ENCODE assay signal across 1 cellular context in the genomic region with DNA sequence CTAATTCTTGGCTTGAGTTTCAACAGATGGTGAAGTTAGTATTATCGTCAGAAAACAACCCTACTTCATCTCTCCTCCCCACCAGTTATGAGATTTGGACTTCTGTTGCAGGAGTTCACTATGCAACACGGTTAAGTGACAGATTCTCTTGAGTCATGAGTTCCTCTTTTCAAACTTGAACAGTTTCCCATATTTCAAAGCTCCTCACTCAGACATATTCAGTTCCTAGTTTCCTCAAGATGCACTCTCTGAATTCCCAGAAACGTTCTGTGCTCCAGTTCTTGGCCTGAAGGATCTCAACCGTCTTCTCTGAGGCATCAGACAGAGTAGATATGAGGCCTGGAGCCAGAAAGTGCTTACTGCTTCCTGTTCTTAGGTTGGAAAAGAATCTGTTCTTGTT.
TF ChIP-seq lines count a peak whose summit lies in the region.

No MANE protein-coding gene starts in this region.

TF ChIP-seq in IMR-90, 13 proteins besides CTCF, POLR2A, EP300 and RAD21 (continued from another document):
- no peak for TF ChIP-seq CHD1 (IDR thresholded peaks at IDR 0.05; ENCODE audit: low read depth, low read length)
- no peak for TF ChIP-seq BHLHE40 (IDR thresholded peaks at IDR 0.05; ENCODE audit: low read depth, low read length)
- TF ChIP-seq MAZ (IDR thresholded peaks at IDR 0.05; ENCODE audit: borderline replicate concordance, low read depth, low read length), result no peak
- TF ChIP-seq, protein P1, sequence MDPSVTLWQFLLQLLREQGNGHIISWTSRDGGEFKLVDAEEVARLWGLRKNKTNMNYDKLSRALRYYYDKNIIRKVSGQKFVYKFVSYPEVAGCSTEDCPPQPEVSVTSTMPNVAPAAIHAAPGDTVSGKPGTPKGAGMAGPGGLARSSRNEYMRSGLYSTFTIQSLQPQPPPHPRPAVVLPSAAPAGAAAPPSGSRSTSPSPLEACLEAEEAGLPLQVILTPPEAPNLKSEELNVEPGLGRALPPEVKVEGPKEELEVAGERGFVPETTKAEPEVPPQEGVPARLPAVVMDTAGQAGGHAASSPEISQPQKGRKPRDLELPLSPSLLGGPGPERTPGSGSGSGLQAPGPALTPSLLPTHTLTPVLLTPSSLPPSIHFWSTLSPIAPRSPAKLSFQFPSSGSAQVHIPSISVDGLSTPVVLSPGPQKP (IDR thresholded peaks at IDR 0.05; ENCODE audit: borderline replicate concordance, low read depth, low read length), result no peak
- no peak for TF ChIP-seq MAFK (IDR thresholded peaks at IDR 0.05; ENCODE audit: low read depth, low read length)
